Comparison of ENCODE assay signal across 19 cellular contexts in genomic region chr11:37333345-37333744, GRCh38.
"Had no signal": no experiment of that assay in that cellular context is flagged by ENCODE, and none has a peak within 500 bp of the region (broad histone marks: within the 10 kb centered on the region; RNA-seq: fewer than 3 reads in every experiment).

No MANE protein-coding gene starts in this region.

- ATAC-seq: effector memory CD8-positive, alpha-beta T cell; left ventricle myocardium superior; lower lobe of right lung; naive thymus-derived CD8-positive, alpha-beta T cell; right lobe of liver; stimulated activated naive B cell treated with anti-CD40 and anti-IgM and Interleukin-4, amounts not matched to agents 10 μg/mL and 1 μg/mL and 100 μg/mL, for 72 hours; stimulated activated naive CD8-positive, alpha-beta T cell treated with anti-CD3 and anti-CD28 coated beads, Interleukin-15, amount 100 ng/mL, for 72 hours; upper lobe of right lung had no signal

- H3K9me3 Mint-ChIP-seq: nephron progenitor cell had no signal

- H3K4me3 Mint-ChIP-seq: effector memory CD8-positive, alpha-beta T cell; naive thymus-derived CD8-positive, alpha-beta T cell; nephron progenitor cell; stimulated activated naive B cell treated with anti-CD40 and anti-IgM and Interleukin-4, amounts not matched to agents 10 μg/mL and 1 μg/mL and 100 μg/mL, for 72 hours; stimulated activated naive CD8-positive, alpha-beta T cell treated with anti-CD3 and anti-CD28 coated beads, Interleukin-15, amount 100 ng/mL, for 72 hours had no signal

- H3K27me3 ChIP-seq: ovary, right lobe of liver, suprapubic skin, transverse colon, upper lobe of right lung, uterus had no signal

- H3K4me1 ChIP-seq: lower lobe of right lung, right lobe of liver, suprapubic skin, transverse colon, upper lobe of right lung, uterus had no signal

- H3K27ac Mint-ChIP-seq: effector memory CD8-positive, alpha-beta T cell; naive thymus-derived CD8-positive, alpha-beta T cell; nephron progenitor cell; stimulated activated naive B cell treated with anti-CD40 and anti-IgM and Interleukin-4, amounts not matched to agents 10 μg/mL and 1 μg/mL and 100 μg/mL, for 72 hours; stimulated activated naive CD8-positive, alpha-beta T cell treated with anti-CD3 and anti-CD28 coated beads, Interleukin-15, amount 100 ng/mL, for 72 hours had no signal

- H3K36me3 ChIP-seq: lower lobe of right lung, ovary, right lobe of liver, suprapubic skin, transverse colon, upper lobe of right lung, uterus had no signal

- H3K4me3 ChIP-seq: lower lobe of right lung, ovary, right lobe of liver, suprapubic skin, transverse colon, upper lobe of right lung, uterus had no signal

- DNase-seq: cortex of kidney; effector memory CD8-positive, alpha-beta T cell; lower lobe of right lung; naive thymus-derived CD8-positive, alpha-beta T cell; nephron progenitor cell; occipital lobe; ovary; posterior cingulate gyrus; right lobe of liver; small intestine; stimulated activated CD4-positive, alpha-beta T cell treated with anti-CD3 and anti-CD28 coated beads, Interleukin-15, amount 100 ng/mL, for 24 hours; stimulated activated CD4-positive, alpha-beta T cell treated with anti-CD3 and anti-CD28 coated beads, Interleukin-2, amount 100 ng/mL, for 48 hours; stimulated activated naive B cell treated with anti-CD40 and anti-IgM and Interleukin-4, amounts not matched to agents 10 μg/mL and 1 μg/mL and 100 μg/mL, for 72 hours; stimulated activated naive CD8-positive, alpha-beta T cell treated with anti-CD3 and anti-CD28 coated beads, Interleukin-15, amount 100 ng/mL, for 72 hours; transverse colon; upper lobe of right lung; uterus had no signal

- H3K4me1 Mint-ChIP-seq: naive thymus-derived CD8-positive, alpha-beta T cell; nephron progenitor cell; stimulated activated naive B cell treated with anti-CD40 and anti-IgM and Interleukin-4, amounts not matched to agents 10 μg/mL and 1 μg/mL and 100 μg/mL, for 72 hours; stimulated activated naive CD8-positive, alpha-beta T cell treated with anti-CD3 and anti-CD28 coated beads, Interleukin-15, amount 100 ng/mL, for 72 hours had no signal

- H3K36me3 Mint-ChIP-seq: naive thymus-derived CD8-positive, alpha-beta T cell; stimulated activated naive B cell treated with anti-CD40 and anti-IgM and Interleukin-4, amounts not matched to agents 10 μg/mL and 1 μg/mL and 100 μg/mL, for 72 hours had no signal

- H3K27ac ChIP-seq: lower lobe of right lung, ovary, right lobe of liver, suprapubic skin, transverse colon, upper lobe of right lung, uterus had no signal

- H3K27me3 Mint-ChIP-seq: effector memory CD8-positive, alpha-beta T cell; naive thymus-derived CD8-positive, alpha-beta T cell; stimulated activated naive B cell treated with anti-CD40 and anti-IgM and Interleukin-4, amounts not matched to agents 10 μg/mL and 1 μg/mL and 100 μg/mL, for 72 hours; stimulated activated naive CD8-positive, alpha-beta T cell treated with anti-CD3 and anti-CD28 coated beads, Interleukin-15, amount 100 ng/mL, for 72 hours had no signal

- H3K9me3 ChIP-seq: lower lobe of right lung, ovary, right lobe of liver, suprapubic skin, transverse colon, upper lobe of right lung, uterus had no signal
